15 cellular contexts compared by ENCODE assay signal in the genomic region with DNA sequence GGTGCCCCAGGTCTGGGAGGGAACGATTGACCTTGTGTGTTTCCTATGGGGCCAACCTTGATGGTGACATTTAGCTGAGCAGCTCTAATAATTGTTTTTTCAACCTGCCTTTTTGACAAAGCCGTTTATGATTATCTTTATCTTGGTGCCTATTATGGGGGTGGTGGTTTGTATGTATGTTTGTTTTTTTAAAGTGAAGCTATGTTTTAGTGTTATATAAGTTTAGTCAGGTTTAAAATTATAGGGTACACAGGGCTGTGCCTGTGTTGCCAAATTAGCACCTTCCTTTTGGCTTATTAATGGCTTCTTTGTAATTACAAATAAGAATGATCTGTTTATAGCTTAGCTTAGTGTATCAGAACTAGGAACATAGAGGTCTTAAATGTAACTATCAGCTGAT. TPM values are rescaled to one million over a fixed set of nuclear protein-coding genes. Genes with fewer than 3 reads are reported as not detected.
DNase-seq lines count a peak whose midpoint lies in the region; ATAC-seq and TF ChIP-seq lines count a peak whose summit lies in the region.
"Had no signal": no experiment of that assay in that cellular context is flagged by ENCODE, and none has a peak within 500 bp of the region (broad histone marks: within the 10 kb centered on the region; RNA-seq: fewer than 3 reads in every experiment).

No MANE protein-coding gene starts in this region.

- peaks cover 97% of the 10 kb centered on the region for H3K79me2 ChIP-seq in OCI-LY3 (ENCODE audit: low read length)

- CTCF ChIA-PET in CD8-positive, alpha-beta memory T cell (lab: Charles Lee): interaction anchor here (4.5 to 6.1 kb wide), 2 partner anchors 140 to 159 kb away, joined by 45 to 54 read pairs; a partner anchor contains a TSS

- no peak overlapping the region for H3K4me3 ChIP-seq in left ventricle myocardium inferior
- H3K4me3 ChIP-seq in right atrium auricular region: no peak overlapping the region
- no peak overlapping the region for H3K4me3 ChIP-seq in OCI-LY3 (ENCODE audit: low read length)
- H3K4me3 ChIP-seq in CD8-positive, alpha-beta memory T cell (ENCODE audit: low read length): no peak overlapping the region
- H3K4me3 ChIP-seq: BLaER1 treated with 17β-estradiol and CSF1 and Interleukin-3, amounts not matched to agents 10 nM and 100 nM; HAP-1 had no signal

- DNase-seq in left ventricle myocardium inferior (no peak), right atrium auricular region (ENCODE audit: low spot score) (no peak), NCI-H2227 (lab: John Stamatoyannopoulos, UW; ENCODE audit: unreplicated experiment) (no peak)
- no peak for DNase-seq in CD8-positive, alpha-beta memory T cell
- DNase-seq: ACHN; Calu3; CD4-positive, CD25-positive, alpha-beta regulatory T cell; DMS 273 treated with DMSO at 0.1 percent for 48 hours; HFFc6 had no signal

- no peak overlapping the region for H3K4me3 Mint-ChIP-seq in CD8-positive, alpha-beta memory T cell
- H3K4me3 Mint-ChIP-seq: CD4-positive, CD25-positive, alpha-beta regulatory T cell; HFFc6 had no signal

- no peak overlapping the region for H3K9ac ChIP-seq in OCI-LY3 (ENCODE audit: low read length)
- H3K9ac ChIP-seq: BLaER1 treated with 17β-estradiol and CSF1 and Interleukin-3, amounts not matched to agents 10 nM and 100 nM had no signal

- POLR2A ChIA-PET in CD8-positive, alpha-beta memory T cell (lab: Charles Lee): interaction anchor here (1.4 kb wide), 1 partner anchor 159 kb away, joined by 3 read pairs; no protein-coding TSS in a partner anchor

- H4K20me1 ChIP-seq in OCI-LY3 (ENCODE audit: insufficient read depth, low read length): peaks cover 95% of the 10 kb centered on the region
- H4K20me1 ChIP-seq: BLaER1 treated with 17β-estradiol and CSF1 and Interleukin-3, amounts not matched to agents 10 nM and 100 nM had no signal

- H3K27me3 ChIP-seq in left ventricle myocardium inferior (ENCODE audit: low read depth) (no peaks in the 10 kb centered on the region), right atrium auricular region (no peaks in the 10 kb centered on the region), OCI-LY3 (ENCODE audit: low read depth, low read length) (no peaks in the 10 kb centered on the region), layer of hippocampus (ENCODE audit: control insufficient read depth, insufficient read depth, low read length) (no peaks in the 10 kb centered on the region)
- no peaks in the 10 kb centered on the region for H3K27me3 ChIP-seq in CD8-positive, alpha-beta memory T cell (ENCODE audit: insufficient read depth, low read length, poor library complexity, severe bottlenecking)
- H3K27me3 ChIP-seq: BLaER1 treated with 17β-estradiol and CSF1 and Interleukin-3, amounts not matched to agents 10 nM and 100 nM had no signal

- peak overlapping the region; percentile 64 for H3K27ac ChIP-seq in left ventricle myocardium inferior (replicated peaks)
- peak overlapping the region in 1 of 2 donors; percentile 47 for H3K27ac ChIP-seq in right atrium auricular region
- no peak overlapping the region for H3K27ac ChIP-seq in OCI-LY3 (ENCODE audit: low read length)
- H3K27ac ChIP-seq in layer of hippocampus (ENCODE audit: low read depth, low read length): peak overlapping the region; percentile 81
- peak overlapping the region; percentile 72 for H3K27ac ChIP-seq in temporal lobe (ENCODE audit: low read depth, low read length)
- H3K27ac ChIP-seq in CD8-positive, alpha-beta memory T cell (ENCODE audit: low read depth, low read length): no peak overlapping the region
- H3K27ac ChIP-seq: BLaER1 treated with 17β-estradiol and CSF1 and Interleukin-3, amounts not matched to agents 10 nM and 100 nM had no signal

- intact Hi-C loops in left ventricle myocardium inferior (cut with micrococcal nuclease): no loop called here

- H3K4me1 ChIP-seq in left ventricle myocardium inferior: peaks cover 93% of the 10 kb centered on the region
- peaks cover 0 to 56% of the 10 kb centered on the region in 2 donors for H3K4me1 ChIP-seq in right atrium auricular region
- peaks cover 35% of the 10 kb centered on the region for H3K4me1 ChIP-seq in OCI-LY3 (ENCODE audit: low read length)
- H3K4me1 ChIP-seq in CD8-positive, alpha-beta memory T cell (ENCODE audit: insufficient read depth, low read length): peaks cover 5% of the 10 kb centered on the region
- H3K4me1 ChIP-seq: HAP-1 had no signal

- H3K4me2 ChIP-seq in OCI-LY3 (ENCODE audit: low read length): peak overlapping the region; percentile 10; the same call in 1 of the 2 replicates
- H3K4me2 ChIP-seq: BLaER1 treated with 17β-estradiol and CSF1 and Interleukin-3, amounts not matched to agents 10 nM and 100 nM had no signal

- no peaks in the 10 kb centered on the region for H3K9me3 Mint-ChIP-seq in CD8-positive, alpha-beta memory T cell
- H3K9me3 Mint-ChIP-seq: CD4-positive, CD25-positive, alpha-beta regulatory T cell; HFFc6 had no signal

- H3K9me3 ChIP-seq in left ventricle myocardium inferior (replicated peaks) (no peaks in the 10 kb centered on the region), right atrium auricular region (no peaks in the 10 kb centered on the region), OCI-LY3 (ENCODE audit: insufficient read depth, low read length) (no peaks in the 10 kb centered on the region)
- H3K9me3 ChIP-seq in CD8-positive, alpha-beta memory T cell (ENCODE audit: low read length): no peaks in the 10 kb centered on the region
- H3K9me3 ChIP-seq: BLaER1 treated with 17β-estradiol and CSF1 and Interleukin-3, amounts not matched to agents 10 nM and 100 nM; HAP-1 had no signal

- H3K4me1 Mint-ChIP-seq in CD8-positive, alpha-beta memory T cell: peaks cover 5 to 6% (median 6%) of the 10 kb centered on the region in 3 donors

- no peak for TF ChIP-seq CTCF in left ventricle myocardium inferior (IDR thresholded peaks at IDR 0.05; ENCODE audit: borderline replicate concordance)
- TF ChIP-seq CTCF in right atrium auricular region (IDR thresholded peaks at IDR 0.05): no peak
- TF ChIP-seq CTCF in OCI-LY3 (IDR thresholded peaks at IDR 0.05; ENCODE audit: low read depth, low read length): no peak

- H3K36me3 ChIP-seq in left ventricle myocardium inferior: no peaks in the 10 kb centered on the region
- H3K36me3 ChIP-seq in right atrium auricular region: no peaks in the 10 kb centered on the region
- peaks cover 4% of the 10 kb centered on the region for H3K36me3 ChIP-seq in OCI-LY3 (replicated peaks; ENCODE audit: low read depth, low read length)
- no peaks in the 10 kb centered on the region for H3K36me3 ChIP-seq in CD8-positive, alpha-beta memory T cell (ENCODE audit: insufficient read depth, low read length)
- H3K36me3 ChIP-seq: BLaER1 treated with 17β-estradiol and CSF1 and Interleukin-3, amounts not matched to agents 10 nM and 100 nM; HAP-1 had no signal

- ATAC-seq in GM21737 (IDR thresholded peaks at IDR 0.05; ENCODE audit: unreplicated experiment): no peak

- no peak overlapping the region for H3K27ac Mint-ChIP-seq in CD8-positive, alpha-beta memory T cell
- H3K27ac Mint-ChIP-seq: CD4-positive, CD25-positive, alpha-beta regulatory T cell; HFFc6 had no signal

- H3K36me3 Mint-ChIP-seq in CD8-positive, alpha-beta memory T cell: no peaks in the 10 kb centered on the region

- peaks cover 0 to 2% of the 10 kb centered on the region in 2 donors for H3K27me3 Mint-ChIP-seq in CD8-positive, alpha-beta memory T cell
- H3K27me3 Mint-ChIP-seq: CD4-positive, CD25-positive, alpha-beta regulatory T cell had no signal

- H2AFZ ChIP-seq in OCI-LY3 (ENCODE audit: low read depth, low read length): no peak overlapping the region

RNA-seq across cellular contexts. Expression of a gene that starts 20.9 kb away (rescaled TPM):
- total RNA-seq in left ventricle myocardium inferior: 130 TPM
- 10 to 100 TPM; 46.3 to 51.7 TPM for total RNA-seq in right atrium auricular region
- total RNA-seq in temporal lobe: 5.9 TPM
- total RNA-seq in CD8-positive, alpha-beta memory T cell: 10 to 100 TPM; 19.7 to 20.8 TPM
- polyA plus RNA-seq in CD8-positive, alpha-beta memory T cell: 2.1 TPM

Comparison
In these comparisons a context has a peak if more than half of its experiments do, and no peak if none do; other contexts are left out.
1. H3K27ac ChIP-seq: peak in left ventricle myocardium inferior (single experiment), layer of hippocampus (single experiment) and temporal lobe (single experiment); none in OCI-LY3 (single experiment) and CD8-positive, alpha-beta memory T cell (single experiment).